Comparison of ENCODE assay signal across 18 cellular contexts in the genomic region with DNA sequence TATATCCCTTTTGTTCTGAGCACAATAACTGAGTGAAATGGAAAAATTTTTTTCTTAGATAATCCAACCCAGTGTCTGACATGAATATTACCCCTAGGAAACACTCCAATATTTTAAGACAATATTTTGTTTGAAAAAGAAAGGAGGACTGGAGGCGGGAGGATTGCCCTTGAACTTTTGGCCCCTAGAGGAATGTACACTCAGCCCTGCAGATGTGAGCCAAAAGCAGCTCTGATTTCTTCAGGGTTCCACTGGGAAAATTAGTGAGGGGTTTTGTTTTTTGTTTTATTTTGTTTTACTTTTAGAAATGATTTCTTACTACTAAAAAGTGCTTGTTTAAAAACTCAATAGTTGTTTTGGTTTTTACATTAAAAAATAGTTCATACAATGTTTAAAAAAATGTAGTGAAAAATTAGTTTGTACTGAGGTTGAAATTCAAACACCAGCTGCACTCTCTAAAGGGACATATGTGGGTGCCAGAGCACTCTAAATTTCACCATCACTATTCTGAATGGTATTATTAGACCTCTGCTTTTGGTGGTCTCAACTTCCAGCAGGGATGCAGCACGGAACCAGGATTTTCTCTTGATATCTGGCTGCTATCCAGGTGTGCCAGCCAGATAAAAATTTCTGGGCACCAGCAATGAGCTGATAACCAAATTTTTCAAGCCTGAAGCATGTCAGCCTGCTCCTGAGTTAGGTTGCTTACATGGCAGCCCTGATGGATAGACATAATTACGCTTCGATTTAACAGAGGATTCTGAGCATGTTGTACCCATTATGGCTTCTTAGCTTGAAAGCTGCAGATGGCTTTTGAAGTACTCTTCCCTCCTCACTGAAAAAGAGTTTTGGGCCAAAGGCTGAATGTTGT.
DNase-seq lines count a peak whose midpoint lies in the region; ATAC-seq, FAIRE-seq and TF ChIP-seq lines count a peak whose summit lies in the region.
"Had no signal": no experiment of that assay in that cellular context is flagged by ENCODE, and none has a peak within 500 bp of the region (broad histone marks: within the 10 kb centered on the region; RNA-seq: fewer than 3 reads in every experiment).

No MANE protein-coding gene starts in this region.

- no peaks in the 10 kb centered on the region for H3K79me2 ChIP-seq in parathyroid adenoma

- no peak for ATAC-seq in A549
- ATAC-seq in GM21528 (IDR thresholded peaks at IDR 0.05; ENCODE audit: low FRiP score, unreplicated experiment), result no peak
- ATAC-seq: stimulated activated effector memory CD8-positive, alpha-beta T cell treated with anti-CD3 and anti-CD28 coated beads, Interleukin-12 subunit alpha, Interleukin-12 subunit beta, amount 100 ng/mL, for 72 hours had no signal

- peaks cover under 1% of the 10 kb centered on the region for H3K27me3 Mint-ChIP-seq in brain
- H3K27me3 Mint-ChIP-seq: activated naive CD8-positive, alpha-beta T cell treated with anti-CD3 and anti-CD28 coated beads for 36 hours had no signal

- H3K9me3 ChIP-seq in A549 (peaks cover 6% of the 10 kb centered on the region; the same call in 1 of the 3 replicates), right atrium auricular region (peaks cover 0 to 8% of the 10 kb centered on the region in 2 donors), parathyroid adenoma (ENCODE audit: control insufficient read depth, low read length) (peaks cover 3% of the 10 kb centered on the region)

- no peak for FAIRE-seq in A549 (lab: Jason Lieb, UNC)
- FAIRE-seq: A204.1, GM18507 had no signal

- TF ChIP-seq CTCF in A549 (IDR thresholded peaks at IDR 0.05), result no peak
- no peak for TF ChIP-seq CTCF in brain (conservative IDR thresholded peaks at IDR 0.05)
- TF ChIP-seq CTCF in right atrium auricular region (IDR thresholded peaks at IDR 0.05), result no peak
- TF ChIP-seq CTCF in parathyroid adenoma (IDR thresholded peaks at IDR 0.05), result no peak

- H3K4me1 ChIP-seq in A549 (peaks cover 42% of the 10 kb centered on the region), right atrium auricular region (peaks cover 0 to 21% of the 10 kb centered on the region in 2 donors), parathyroid adenoma (peaks cover 23% of the 10 kb centered on the region)

- H3K4me3 ChIP-seq in A549, result no peak overlapping the region
- H3K4me3 ChIP-seq in right atrium auricular region, result no peak overlapping the region
- H3K4me3 ChIP-seq in parathyroid adenoma (ENCODE audit: low read depth, low read length), result no peak overlapping the region

- peak overlapping the region in 3 of 5 experiments; percentile 41 to 78 (median 58) for H3K27ac Mint-ChIP-seq in brain
- H3K27ac Mint-ChIP-seq: activated naive CD8-positive, alpha-beta T cell treated with anti-CD3 and anti-CD28 coated beads for 36 hours; stimulated activated effector memory CD8-positive, alpha-beta T cell treated with anti-CD3 and anti-CD28 coated beads, Interleukin-12 subunit alpha, Interleukin-12 subunit beta, amount 100 ng/mL, for 72 hours had no signal

- TF ChIP-seq POLR2A in A549 (IDR thresholded peaks at IDR 0.05; ENCODE audit: low read length), result no peak

- peaks cover 4% of the 10 kb centered on the region for H3K4me1 Mint-ChIP-seq in brain
- H3K4me1 Mint-ChIP-seq: activated naive CD8-positive, alpha-beta T cell treated with anti-CD3 and anti-CD28 coated beads for 36 hours had no signal

- WGBS in A549 (ENCODE audit: missing lambda C conversion rate), result 83% methylated on average over 4 of the region's 4 CpGs

- no peak overlapping the region for H3K9ac ChIP-seq in parathyroid adenoma

- POLR2A ChIA-PET in A549 (lab: Yijun Ruan, JAX), result no interaction called here

- H3K27ac ChIP-seq in A549 (peak overlapping the region in 1 of 2 experiments; percentile 31; a peak in 1 of 6 replicates), right atrium auricular region (peak overlapping the region; percentile 2 to 30), parathyroid adenoma (peak overlapping the region; percentile 50)

- DNase-seq in A549 (ENCODE audit: low read depth in 1 of 2, low spot score in 1 of 2) (no peak), right atrium auricular region (ENCODE audit: low spot score) (no peak), D341Med (ENCODE audit: low spot score) (no peak), superior temporal gyrus (ENCODE audit: extremely low spot score) (no peak)
- DNase-seq in stimulated activated CD4-positive, alpha-beta T cell treated with anti-CD3 and anti-CD28 coated beads, Interleukin-1b, Interleukin-23, amount 100 ng/mL, for 48 hours, result no peak
- DNase-seq: activated CD4-positive, CD25-positive, alpha-beta regulatory T cell treated with anti-CD3 and anti-CD28 coated beads, Interleukin-2, amount 50 U/mL, for 72 hours; activated naive CD8-positive, alpha-beta T cell treated with anti-CD3 and anti-CD28 coated beads for 36 hours; Calu3; midbrain; NCI-H1092; posterior cingulate gyrus; stimulated activated CD4-positive, alpha-beta T cell treated with anti-CD3 and anti-CD28 coated beads, Interleukin-4, amount 100 ng/mL, for 4 hours had no signal

- H2AFZ ChIP-seq in parathyroid adenoma, result no peak overlapping the region

- CTCF ChIA-PET in A549 (lab: Yijun Ruan, JAX), result interaction anchor here (0.9 to 1.5 kb wide), 4 partner anchors 11 to 167 kb away, joined by 3 to 5 read pairs (median 4); no protein-coding TSS in a partner anchor

- H3K27me3 ChIP-seq in right atrium auricular region (no peaks in the 10 kb centered on the region), parathyroid adenoma (ENCODE audit: control insufficient read depth, insufficient read depth, low read length) (no peaks in the 10 kb centered on the region)

- peak overlapping the region in 1 of 5 experiments; percentile 32 for H3K4me3 Mint-ChIP-seq in brain
- H3K4me3 Mint-ChIP-seq: activated naive CD8-positive, alpha-beta T cell treated with anti-CD3 and anti-CD28 coated beads for 36 hours; stimulated activated effector memory CD8-positive, alpha-beta T cell treated with anti-CD3 and anti-CD28 coated beads, Interleukin-12 subunit alpha, Interleukin-12 subunit beta, amount 100 ng/mL, for 72 hours had no signal

- H3K4me2 ChIP-seq in A549 (peak overlapping the region; percentile 18; the same call in 1 of the 3 replicates), parathyroid adenoma (ENCODE audit: low read length) (no peak overlapping the region)

- H3K36me3 ChIP-seq in right atrium auricular region (peaks cover 14% of the 10 kb centered on the region), parathyroid adenoma (ENCODE audit: control insufficient read depth, insufficient read depth, low read length) (no peaks in the 10 kb centered on the region)

- TF ChIP-seq RAD21 in A549 (conservative IDR thresholded peaks at IDR 0.05 in 1 of 2, IDR thresholded peaks at IDR 0.05 in 1 of 2), result no peak

- H3K36me3 Mint-ChIP-seq in brain, result peaks cover 61% of the 10 kb centered on the region

- no peak for TF ChIP-seq EP300 in A549 (IDR thresholded peaks at IDR 0.05)

- peaks cover 13 to 19% (median 18%) of the 10 kb centered on the region in 5 experiments for H3K9me3 Mint-ChIP-seq in brain

TF ChIP-seq in A549, 52 proteins besides CTCF, POLR2A, EP300 and RAD21 (continues in another document):
- no peak for TF ChIP-seq CEBPB (IDR thresholded peaks at IDR 0.05)
- no peak for TF ChIP-seq HOXB5 (CRISPR knock-in tag; IDR thresholded peaks at IDR 0.05)
- no peak for TF ChIP-seq ZFP36 (IDR thresholded peaks at IDR 0.05; ENCODE audit: borderline replicate concordance, partially characterized antibody)
- TF ChIP-seq KDM5A (IDR thresholded peaks at IDR 0.05), result no peak
- no peak for TF ChIP-seq MAFK (IDR thresholded peaks at IDR 0.05; ENCODE audit: partially characterized antibody)
- TF ChIP-seq, protein P1, sequence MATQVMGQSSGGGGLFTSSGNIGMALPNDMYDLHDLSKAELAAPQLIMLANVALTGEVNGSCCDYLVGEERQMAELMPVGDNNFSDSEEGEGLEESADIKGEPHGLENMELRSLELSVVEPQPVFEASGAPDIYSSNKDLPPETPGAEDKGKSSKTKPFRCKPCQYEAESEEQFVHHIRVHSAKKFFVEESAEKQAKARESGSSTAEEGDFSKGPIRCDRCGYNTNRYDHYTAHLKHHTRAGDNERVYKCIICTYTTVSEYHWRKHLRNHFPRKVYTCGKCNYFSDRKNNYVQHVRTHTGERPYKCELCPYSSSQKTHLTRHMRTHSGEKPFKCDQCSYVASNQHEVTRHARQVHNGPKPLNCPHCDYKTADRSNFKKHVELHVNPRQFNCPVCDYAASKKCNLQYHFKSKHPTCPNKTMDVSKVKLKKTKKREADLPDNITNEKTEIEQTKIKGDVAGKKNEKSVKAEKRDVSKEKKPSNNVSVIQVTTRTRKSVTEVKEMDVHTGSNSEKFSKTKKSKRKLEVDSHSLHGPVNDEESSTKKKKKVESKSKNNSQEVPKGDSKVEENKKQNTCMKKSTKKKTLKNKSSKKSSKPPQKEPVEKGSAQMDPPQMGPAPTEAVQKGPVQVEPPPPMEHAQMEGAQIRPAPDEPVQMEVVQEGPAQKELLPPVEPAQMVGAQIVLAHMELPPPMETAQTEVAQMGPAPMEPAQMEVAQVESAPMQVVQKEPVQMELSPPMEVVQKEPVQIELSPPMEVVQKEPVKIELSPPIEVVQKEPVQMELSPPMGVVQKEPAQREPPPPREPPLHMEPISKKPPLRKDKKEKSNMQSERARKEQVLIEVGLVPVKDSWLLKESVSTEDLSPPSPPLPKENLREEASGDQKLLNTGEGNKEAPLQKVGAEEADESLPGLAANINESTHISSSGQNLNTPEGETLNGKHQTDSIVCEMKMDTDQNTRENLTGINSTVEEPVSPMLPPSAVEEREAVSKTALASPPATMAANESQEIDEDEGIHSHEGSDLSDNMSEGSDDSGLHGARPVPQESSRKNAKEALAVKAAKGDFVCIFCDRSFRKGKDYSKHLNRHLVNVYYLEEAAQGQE (IDR thresholded peaks at IDR 0.05), result no peak
- TF ChIP-seq NPAS2 (CRISPR knock-in tag; IDR thresholded peaks at IDR 0.05; ENCODE audit: borderline replicate concordance), result no peak
- TF ChIP-seq RCOR1 (IDR thresholded peaks at IDR 0.05; ENCODE audit: low read depth, low read length), result no peak
- TF ChIP-seq EHF (CRISPR knock-in tag; IDR thresholded peaks at IDR 0.05), result no peak
- no peak for TF ChIP-seq HOXB13 (CRISPR knock-in tag; IDR thresholded peaks at IDR 0.05; ENCODE audit: low read depth)
- no peak for TF ChIP-seq BHLHE40 (IDR thresholded peaks at IDR 0.05; ENCODE audit: low read depth, low read length)
- TF ChIP-seq, protein P2, sequence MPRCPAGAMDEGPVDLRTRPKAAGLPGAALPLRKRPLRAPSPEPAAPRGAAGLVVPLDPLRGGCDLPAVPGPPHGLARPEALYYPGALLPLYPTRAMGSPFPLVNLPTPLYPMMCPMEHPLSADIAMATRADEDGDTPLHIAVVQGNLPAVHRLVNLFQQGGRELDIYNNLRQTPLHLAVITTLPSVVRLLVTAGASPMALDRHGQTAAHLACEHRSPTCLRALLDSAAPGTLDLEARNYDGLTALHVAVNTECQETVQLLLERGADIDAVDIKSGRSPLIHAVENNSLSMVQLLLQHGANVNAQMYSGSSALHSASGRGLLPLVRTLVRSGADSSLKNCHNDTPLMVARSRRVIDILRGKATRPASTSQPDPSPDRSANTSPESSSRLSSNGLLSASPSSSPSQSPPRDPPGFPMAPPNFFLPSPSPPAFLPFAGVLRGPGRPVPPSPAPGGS (IDR thresholded peaks at IDR 0.05), result no peak
